In the genomic region with DNA sequence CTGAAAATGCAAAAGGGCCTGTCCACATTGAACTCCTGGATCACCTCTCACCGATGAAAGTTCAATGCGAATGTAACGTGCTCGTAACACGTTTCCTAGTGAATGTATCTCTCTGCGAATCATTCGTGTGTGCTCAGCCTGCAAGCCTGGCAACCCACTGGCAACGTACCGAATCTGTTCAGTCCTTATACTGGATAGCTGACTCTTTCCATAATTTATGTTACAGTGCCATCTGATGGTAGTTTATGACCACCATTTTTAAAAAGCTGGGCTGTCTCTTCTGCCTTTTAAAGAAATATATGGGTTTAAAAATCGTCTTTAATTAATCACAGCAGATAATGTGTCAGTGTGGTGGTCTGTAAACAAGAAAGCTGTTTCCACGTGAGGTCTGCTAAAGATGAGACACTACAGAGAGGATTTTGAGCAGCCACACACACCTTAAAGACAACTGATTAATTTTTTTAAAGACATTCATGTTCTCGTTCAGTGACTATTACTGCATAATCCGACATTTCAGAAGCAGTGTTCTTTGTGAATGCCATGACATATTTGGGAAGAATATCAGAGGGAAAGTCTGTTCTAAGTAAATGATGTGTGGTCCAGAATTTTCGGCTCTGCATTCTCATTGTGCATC, we compare ENCODE assay signal across 8 cellular contexts.
DNase-seq lines count a peak whose midpoint lies in the region; ATAC-seq, FAIRE-seq and TF ChIP-seq lines count a peak whose summit lies in the region.

No MANE protein-coding gene starts in this region.

- no peak overlapping the region for H3K4ac ChIP-seq in H1 (replicated peaks; ENCODE audit: insufficient read length, low read depth, low read length)

- H3K23me2 ChIP-seq in H1 (ENCODE audit: low read depth, low read length): no peaks in the 10 kb centered on the region

- TF ChIP-seq CTCF in KMS-11 (conservative IDR thresholded peaks at IDR 0.05; ENCODE audit: low read depth, low read length) (peak; percentile 61), RWPE1 (conservative IDR thresholded peaks at IDR 0.05; ENCODE audit: low read depth) (peak; percentile 42), H1 (IDR thresholded peaks at IDR 0.05; ENCODE audit: control extremely low read depth in 1 of 3, insufficient read depth in 1 of 3, low read depth in 1 of 3, low read length in 3 of 3) (peak in 2 of 3 experiments; percentile 31 to 50; a peak in 2 of 4 replicates), upper lobe of left lung (IDR thresholded peaks at IDR 0.05) (peak; percentile 14 to 56 (median 35))

- peak overlapping the region; percentile 41; the same call in 1 of the 2 replicates for H2BK12ac ChIP-seq in H1 (ENCODE audit: low read depth, low read length)

- H3K27ac Mint-ChIP-seq in memory B cell: peak overlapping the region; percentile 40

- H3K18ac ChIP-seq in H1 (ENCODE audit: extremely low read depth, low read length): no peak overlapping the region

- peak; percentile 46 for DNase-seq in activated CD4-positive, alpha-beta T cell treated with anti-CD3 and anti-CD28 coated beads for 48 hours
- no peak for DNase-seq in activated CD4-positive, alpha-beta T cell treated with anti-CD3 and anti-CD28 coated beads for 1 hour
- peak; percentile 34 for DNase-seq in RWPE1 (ENCODE audit: low spot score)
- no peak for DNase-seq in H1 (ENCODE audit: low read depth in 1 of 2, low spot score in 2 of 2)
- DNase-seq in memory B cell (ENCODE audit: low spot score in 2 of 2): peak; percentile 22 to 33
- peak in 1 of 2 donors; percentile 53 for DNase-seq in upper lobe of left lung

- no peaks in the 10 kb centered on the region for H3K79me1 ChIP-seq in H1 (ENCODE audit: low read depth, low read length)

- no peak overlapping the region for H2AK5ac ChIP-seq in H1 (ENCODE audit: low read depth, low read length)

- H2BK5ac ChIP-seq in H1 (ENCODE audit: low read depth, low read length): no peak overlapping the region

- H2BK20ac ChIP-seq in H1 (ENCODE audit: low read length): no peak overlapping the region

- no peak overlapping the region for H2BK15ac ChIP-seq in H1 (ENCODE audit: low read length)

- H3K4me1 Mint-ChIP-seq in memory B cell: peaks cover 3% of the 10 kb centered on the region

- no peak for TF ChIP-seq POLR2A in H1 (IDR thresholded peaks at IDR 0.05; ENCODE audit: control extremely low read depth in 1 of 2, low read depth in 2 of 2, low read length in 2 of 2)
- TF ChIP-seq POLR2A in upper lobe of left lung (IDR thresholded peaks at IDR 0.05): no peak

- H3K27ac ChIP-seq in KMS-11 (no peak overlapping the region), RWPE1 (no peak overlapping the region), H1 (ENCODE audit: low read depth, low read length) (no peak overlapping the region), upper lobe of left lung (no peak overlapping the region)

- H3K36me3 Mint-ChIP-seq in memory B cell: no peaks in the 10 kb centered on the region

- H3K4me3 Mint-ChIP-seq in memory B cell: no peak overlapping the region

- CTCF ChIA-PET in RWPE1 (lab: Yijun Ruan, JAX): interaction anchor here (0.6 to 1.1 kb wide), 4 partner anchors 30 to 1102 kb away, joined by 3 to 4 read pairs (median 3); no protein-coding TSS in a partner anchor
- CTCF ChIA-PET in H1 (lab: Charles Lee; ENCODE audit: partially characterized antibody): interaction anchor here (0.6 to 1.4 kb wide), 4 partner anchors 9 to 647 kb away, joined by 3 to 4 read pairs (median 4); no protein-coding TSS in a partner anchor

- TF ChIP-seq RAD21 in H1 (IDR thresholded peaks at IDR 0.05 in 1 of 2, conservative IDR thresholded peaks at IDR 0.05 in 1 of 2; ENCODE audit: low read depth in 2 of 2, low read length in 2 of 2): peak; percentile 79 to 81

- H4K8ac ChIP-seq in H1 (ENCODE audit: extremely low read depth, insufficient read depth, low read length): no peak overlapping the region

- H3K9me3 ChIP-seq in H1 (ENCODE audit: insufficient read depth in 2 of 2, low read depth in 1 of 2, low read length in 1 of 2) (no peaks in the 10 kb centered on the region), upper lobe of left lung (no peaks in the 10 kb centered on the region)

- H3K79me2 ChIP-seq in KMS-11 (ENCODE audit: insufficient read depth, low read depth): no peaks in the 10 kb centered on the region
- H3K79me2 ChIP-seq in H1 (ENCODE audit: control insufficient read depth in 1 of 2, insufficient read depth in 2 of 2, low read length in 2 of 2): no peaks in the 10 kb centered on the region

- peak; percentile 85 for FAIRE-seq in H1 (lab: Jason Lieb, UNC)

- H2BK120ac ChIP-seq in H1 (replicated peaks; ENCODE audit: low read depth, low read length): no peak overlapping the region

- no peak overlapping the region for H3K56ac ChIP-seq in H1 (replicated peaks; ENCODE audit: insufficient read length, low read depth, low read length)

- POLR2A ChIA-PET in RWPE1 (lab: Yijun Ruan, JAX; ENCODE audit: low non-redundant PET) (no interaction called here), H1 (lab: Charles Lee; ENCODE audit: partially characterized antibody) (no interaction called here)

- 62% methylated on average over 14 of the region's 14 CpGs; no CpG with 5 or more reads in 1 of the 2 experiments for WGBS in H1 (ENCODE audit: extremely low coverage in 1 of 2, insufficient coverage in 1 of 2, insufficient read length in 1 of 2, insufficient replicate concordance in 2 of 2, low coverage in 1 of 2, low lambda C conversion rate in 2 of 2, missing lambda C conversion rate in 1 of 2), 2 experiments
- WGBS in upper lobe of left lung, 2 donors: 33 to 37% methylated on average over 14 of the region's 14 CpGs

- H4K91ac ChIP-seq in H1 (replicated peaks; ENCODE audit: insufficient read length, low read length): no peak overlapping the region

- H3K27me3 ChIP-seq in KMS-11 (ENCODE audit: insufficient read depth, low read depth): no peaks in the 10 kb centered on the region
- no peaks in the 10 kb centered on the region for H3K27me3 ChIP-seq in H1 (replicated peaks in 1 of 4; ENCODE audit: control insufficient read depth in 3 of 4, extremely low read depth in 1 of 4, insufficient read depth in 3 of 4, low read length in 3 of 4)
- H3K27me3 ChIP-seq in upper lobe of left lung: no peaks in the 10 kb centered on the region

- no peak overlapping the region for H2AFZ ChIP-seq in KMS-11 (ENCODE audit: low read depth)
- H2AFZ ChIP-seq in H1 (ENCODE audit: low read length): 0 out of 2 replicates have a peak overlapping the region, but pooled peaks have one; percentile 24

- no peaks in the 10 kb centered on the region for H3K36me3 ChIP-seq in KMS-11 (ENCODE audit: insufficient read depth)
- no peaks in the 10 kb centered on the region for H3K36me3 ChIP-seq in H1 (ENCODE audit: control insufficient read depth in 2 of 4, insufficient read depth in 4 of 4, low read length in 3 of 4)
- no peaks in the 10 kb centered on the region for H3K36me3 ChIP-seq in upper lobe of left lung

- peaks cover 5% of the 10 kb centered on the region for H3K27me3 Mint-ChIP-seq in memory B cell

- no peaks in the 10 kb centered on the region for H3K4me1 ChIP-seq in KMS-11 (ENCODE audit: low read depth, poor library complexity, severe bottlenecking)
- H3K4me1 ChIP-seq in H1 (replicated peaks in 1 of 4; ENCODE audit: control insufficient read depth in 3 of 4, insufficient read depth in 4 of 4, low read length in 3 of 4): peaks cover 0 to 30% (median 11%) of the 10 kb centered on the region in 4 experiments; a peak in 5 of 7 replicates
- H3K4me1 ChIP-seq in upper lobe of left lung: peaks cover under 1 to 6% (median 4%) of the 10 kb centered on the region in 4 donors

- H4K20me1 ChIP-seq in KMS-11 (ENCODE audit: insufficient read depth) (no peaks in the 10 kb centered on the region), H1 (replicated peaks in 1 of 2; ENCODE audit: control insufficient read depth in 1 of 2, insufficient read depth in 2 of 2, low read length in 2 of 2) (no peaks in the 10 kb centered on the region)

- no peak overlapping the region for H3K14ac ChIP-seq in H1 (ENCODE audit: insufficient read length)

- no peak for TF ChIP-seq EP300 in H1 (IDR thresholded peaks at IDR 0.05; ENCODE audit: borderline replicate concordance in 1 of 2, low read depth in 2 of 2, low read length in 2 of 2)
- TF ChIP-seq EP300 in upper lobe of left lung (IDR thresholded peaks at IDR 0.05): no peak

- H3K4me3 ChIP-seq in KMS-11 (IDR thresholded peaks at IDR 0.05; ENCODE audit: insufficient read depth, low read depth, low read length) (no peak overlapping the region), H1 (ENCODE audit: extremely low read depth in 1 of 4, insufficient read depth in 2 of 4, low read depth in 3 of 4, low read length in 4 of 4) (no peak overlapping the region), upper lobe of left lung (no peak overlapping the region)

- peak; percentile 62 for ATAC-seq in memory B cell (ENCODE audit: low read depth)
- ATAC-seq in upper lobe of left lung (ENCODE audit: low FRiP score in 2 of 2): peak; percentile 40 to 86
- no peak for ATAC-seq in GM19467 (IDR thresholded peaks at IDR 0.05; ENCODE audit: unreplicated experiment)

- no peak overlapping the region for H3K9ac ChIP-seq in KMS-11
- no peak overlapping the region for H3K9ac ChIP-seq in H1 (replicated peaks in 1 of 4; ENCODE audit: extremely low read depth in 1 of 4, low read depth in 3 of 4, low read length in 3 of 4)

- no peak overlapping the region for H4K5ac ChIP-seq in H1 (ENCODE audit: insufficient read length, low read depth, low read length)

- no peak overlapping the region for H3K23ac ChIP-seq in H1 (ENCODE audit: insufficient read length)

- H3K4me2 ChIP-seq in KMS-11 (no peak overlapping the region), H1 (ENCODE audit: insufficient read depth in 1 of 2, low read depth in 2 of 2, low read length in 2 of 2) (no peak overlapping the region)

- no peaks in the 10 kb centered on the region for H3K9me3 Mint-ChIP-seq in memory B cell

TF ChIP-seq in H1, 55 proteins besides CTCF, POLR2A, EP300 and RAD21:
- TF ChIP-seq NRF1 (IDR thresholded peaks at IDR 0.05; ENCODE audit: low read depth, low read length): no peak
- no peak for TF ChIP-seq GTF2F1 (IDR thresholded peaks at IDR 0.05; ENCODE audit: borderline replicate concordance, low read depth, low read length)
- TF ChIP-seq, protein P1, sequence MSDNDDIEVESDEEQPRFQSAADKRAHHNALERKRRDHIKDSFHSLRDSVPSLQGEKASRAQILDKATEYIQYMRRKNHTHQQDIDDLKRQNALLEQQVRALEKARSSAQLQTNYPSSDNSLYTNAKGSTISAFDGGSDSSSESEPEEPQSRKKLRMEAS (IDR thresholded peaks at IDR 0.05): no peak
- TF ChIP-seq SP4 (IDR thresholded peaks at IDR 0.05; ENCODE audit: low read length): no peak
- no peak for TF ChIP-seq BRCA1 (IDR thresholded peaks at IDR 0.05; ENCODE audit: low read depth, low read length)
- TF ChIP-seq CBX8 (IDR thresholded peaks at IDR 0.05; ENCODE audit: borderline replicate concordance, low read depth, low read length): no peak
- TF ChIP-seq EZH2 (IDR thresholded peaks at IDR 0.05; ENCODE audit: low read depth, low read length, severe bottlenecking): no peak
- no peak for TF ChIP-seq KDM1A (IDR thresholded peaks at IDR 0.05; ENCODE audit: borderline replicate concordance, low read length)

Comparison
In these comparisons a context has a peak if more than half of its experiments do, and no peak if none do; other contexts are left out.
1. DNase-seq: peak in activated CD4-positive, alpha-beta T cell treated with anti-CD3 and anti-CD28 coated beads for 48 hours (single experiment), RWPE1 (single experiment) and memory B cell (2 of 2); none in activated CD4-positive, alpha-beta T cell treated with anti-CD3 and anti-CD28 coated beads for 1 hour (single experiment) and H1 (0 of 2).
2. Peak in every context shown above with its lines, with median percentiles within 50 percentile points of each other: CTCF ChIP-seq.